1 cellular context compared by ENCODE assay signal in the genomic region with DNA sequence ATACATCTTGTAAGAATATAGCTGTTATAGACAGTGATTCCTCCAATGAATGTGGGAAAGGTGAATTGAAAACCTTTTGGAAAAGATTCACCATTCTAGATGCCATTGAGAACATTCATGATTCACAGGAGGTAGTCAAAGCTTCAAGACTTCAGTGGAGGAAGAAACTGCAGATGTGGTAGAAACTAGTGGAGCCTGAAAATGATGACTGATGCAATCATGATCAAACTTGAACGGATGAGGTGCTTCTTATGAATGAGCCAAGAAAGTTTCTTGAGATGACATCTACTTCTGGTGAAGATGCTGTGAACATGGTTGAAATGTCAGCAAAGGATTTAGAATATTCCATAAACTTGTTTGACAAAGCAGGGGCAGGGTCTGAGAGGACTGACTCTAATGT.
TF ChIP-seq lines count a peak whose summit lies in the region.

No MANE protein-coding gene starts in this region.

TF ChIP-seq in HepG2, 621 proteins besides CTCF, POLR2A, EP300 and RAD21 (continued from another document):
- no peak for TF ChIP-seq SAP130 (CRISPR knock-in tag; IDR thresholded peaks at IDR 0.05; ENCODE audit: low read depth)
- TF ChIP-seq, protein P1, sequence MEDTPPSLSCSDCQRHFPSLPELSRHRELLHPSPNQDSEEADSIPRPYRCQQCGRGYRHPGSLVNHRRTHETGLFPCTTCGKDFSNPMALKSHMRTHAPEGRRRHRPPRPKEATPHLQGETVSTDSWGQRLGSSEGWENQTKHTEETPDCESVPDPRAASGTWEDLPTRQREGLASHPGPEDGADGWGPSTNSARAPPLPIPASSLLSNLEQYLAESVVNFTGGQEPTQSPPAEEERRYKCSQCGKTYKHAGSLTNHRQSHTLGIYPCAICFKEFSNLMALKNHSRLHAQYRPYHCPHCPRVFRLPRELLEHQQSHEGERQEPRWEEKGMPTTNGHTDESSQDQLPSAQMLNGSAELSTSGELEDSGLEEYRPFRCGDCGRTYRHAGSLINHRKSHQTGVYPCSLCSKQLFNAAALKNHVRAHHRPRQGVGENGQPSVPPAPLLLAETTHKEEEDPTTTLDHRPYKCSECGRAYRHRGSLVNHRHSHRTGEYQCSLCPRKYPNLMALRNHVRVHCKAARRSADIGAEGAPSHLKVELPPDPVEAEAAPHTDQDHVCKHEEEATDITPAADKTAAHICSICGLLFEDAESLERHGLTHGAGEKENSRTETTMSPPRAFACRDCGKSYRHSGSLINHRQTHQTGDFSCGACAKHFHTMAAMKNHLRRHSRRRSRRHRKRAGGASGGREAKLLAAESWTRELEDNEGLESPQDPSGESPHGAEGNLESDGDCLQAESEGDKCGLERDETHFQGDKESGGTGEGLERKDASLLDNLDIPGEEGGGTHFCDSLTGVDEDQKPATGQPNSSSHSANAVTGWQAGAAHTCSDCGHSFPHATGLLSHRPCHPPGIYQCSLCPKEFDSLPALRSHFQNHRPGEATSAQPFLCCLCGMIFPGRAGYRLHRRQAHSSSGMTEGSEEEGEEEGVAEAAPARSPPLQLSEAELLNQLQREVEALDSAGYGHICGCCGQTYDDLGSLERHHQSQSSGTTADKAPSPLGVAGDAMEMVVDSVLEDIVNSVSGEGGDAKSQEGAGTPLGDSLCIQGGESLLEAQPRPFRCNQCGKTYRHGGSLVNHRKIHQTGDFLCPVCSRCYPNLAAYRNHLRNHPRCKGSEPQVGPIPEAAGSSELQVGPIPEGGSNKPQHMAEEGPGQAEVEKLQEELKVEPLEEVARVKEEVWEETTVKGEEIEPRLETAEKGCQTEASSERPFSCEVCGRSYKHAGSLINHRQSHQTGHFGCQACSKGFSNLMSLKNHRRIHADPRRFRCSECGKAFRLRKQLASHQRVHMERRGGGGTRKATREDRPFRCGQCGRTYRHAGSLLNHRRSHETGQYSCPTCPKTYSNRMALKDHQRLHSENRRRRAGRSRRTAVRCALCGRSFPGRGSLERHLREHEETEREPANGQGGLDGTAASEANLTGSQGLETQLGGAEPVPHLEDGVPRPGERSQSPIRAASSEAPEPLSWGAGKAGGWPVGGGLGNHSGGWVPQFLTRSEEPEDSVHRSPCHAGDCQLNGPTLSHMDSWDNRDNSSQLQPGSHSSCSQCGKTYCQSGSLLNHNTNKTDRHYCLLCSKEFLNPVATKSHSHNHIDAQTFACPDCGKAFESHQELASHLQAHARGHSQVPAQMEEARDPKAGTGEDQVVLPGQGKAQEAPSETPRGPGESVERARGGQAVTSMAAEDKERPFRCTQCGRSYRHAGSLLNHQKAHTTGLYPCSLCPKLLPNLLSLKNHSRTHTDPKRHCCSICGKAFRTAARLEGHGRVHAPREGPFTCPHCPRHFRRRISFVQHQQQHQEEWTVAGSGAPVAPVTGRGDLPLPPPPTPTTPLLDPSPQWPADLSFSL (CRISPR knock-in tag; IDR thresholded peaks at IDR 0.05) = no peak
- TF ChIP-seq MAFK (conservative IDR thresholded peaks at IDR 0.05 in 1 of 2, IDR thresholded peaks at IDR 0.05 in 1 of 2; ENCODE audit: low read length in 2 of 2) = peak in 1 of 2 experiments; percentile 52; a peak in 2 of 4 replicates
- TF ChIP-seq ZNF615 (CRISPR knock-in tag; IDR thresholded peaks at IDR 0.05; ENCODE audit: borderline replicate concordance) = no peak
- no peak for TF ChIP-seq KMT2B (CRISPR knock-in tag; IDR thresholded peaks at IDR 0.05)
